ENCODE assay signal across 27 cellular contexts in genomic region chr22:28474248-28474647, GRCh38.
"Had no signal": no experiment of that assay in that cellular context is flagged by ENCODE, and none has a peak within 500 bp of the region (broad histone marks: within the 10 kb centered on the region; RNA-seq: fewer than 3 reads in every experiment).

No MANE protein-coding gene starts in this region.

- H3K27me3 ChIP-seq: heart left ventricle, neural progenitor cell, neutrophil, right atrium auricular region, spleen, suprapubic skin, tibial artery, upper lobe of right lung had no signal

- ATAC-seq: heart left ventricle; left lobe of liver; left ventricle myocardium superior; lower lobe of right lung; natural killer cell; psoas muscle; sciatic nerve; stimulated activated effector memory CD8-positive, alpha-beta T cell treated with anti-CD3 and anti-CD28 coated beads, Interleukin-12 subunit alpha, Interleukin-12 subunit beta, amount 100 ng/mL, for 72 hours; upper lobe of right lung had no signal

- H3K4me1 ChIP-seq: heart left ventricle, lower lobe of right lung, neural progenitor cell, parathyroid adenoma, psoas muscle, right atrium auricular region, spleen, suprapubic skin, tibial artery, upper lobe of right lung had no signal

- H2AFZ ChIP-seq: neural progenitor cell, parathyroid adenoma had no signal

- H3K4me2 ChIP-seq: neural progenitor cell had no signal

- H3K4me3 ChIP-seq: heart left ventricle, lower lobe of right lung, neural progenitor cell, psoas muscle, right atrium auricular region, skin epidermis, spleen, suprapubic skin, thoracic aorta, tibial artery, upper lobe of right lung had no signal

- DNase-seq: heart left ventricle; islet precursor cell; left ventricle myocardium superior; lower lobe of right lung; mammary epithelial cell; mesenchymal stem cell; naive B cell; natural killer cell; nephron progenitor cell; occipital lobe; psoas muscle; spleen; stimulated activated CD4-positive, alpha-beta T cell treated with anti-CD3 and anti-CD28 coated beads, Interleukin-4, amount 100 ng/mL, for 24 hours; stimulated activated naive CD4-positive, alpha-beta T cell; tibial artery; trophoblast cell; upper lobe of right lung had no signal

- H3K9me3 ChIP-seq: heart left ventricle, lower lobe of right lung, neutrophil, psoas muscle, right atrium auricular region, spleen, suprapubic skin, thoracic aorta, tibial artery, upper lobe of right lung had no signal

- H3K9ac ChIP-seq: neural progenitor cell, parathyroid adenoma had no signal

- H3K36me3 ChIP-seq: heart left ventricle, lower lobe of right lung, neural progenitor cell, neutrophil, right atrium auricular region, spleen, suprapubic skin, thoracic aorta, tibial artery, upper lobe of right lung had no signal

- H3K79me2 ChIP-seq: parathyroid adenoma had no signal

- H3K27ac ChIP-seq: heart left ventricle, lower lobe of right lung, neural progenitor cell, neutrophil, parathyroid adenoma, psoas muscle, right atrium auricular region, skin epidermis, spleen, suprapubic skin, thoracic aorta, tibial artery, upper lobe of right lung had no signal
